2 cellular contexts compared by ENCODE assay signal in genomic region chrX:119391279-119391678, GRCh38.
TF ChIP-seq lines count a peak whose summit lies in the region.

No MANE protein-coding gene starts in this region.

TF ChIP-seq in IMR-90, 13 proteins besides CTCF, POLR2A, EP300 and RAD21:
- TF ChIP-seq SMC3 (IDR thresholded peaks at IDR 0.05; ENCODE audit: low read depth, low read length) (peak; percentile 18; the same call in 1 of the 2 replicates), CEBPB (IDR thresholded peaks at IDR 0.05; ENCODE audit: low read depth, low read length) (no peak)
TF ChIP-seq in IMR-90: peak in this region for 1.

TF ChIP-seq in GM12878, 131 proteins besides CTCF, POLR2A, EP300 and RAD21:
- TF ChIP-seq CUX1 (IDR thresholded peaks at IDR 0.05; ENCODE audit: insufficient replicate concordance, low read depth, low read length) = no peak
- TF ChIP-seq SMC3 (IDR thresholded peaks at IDR 0.05; ENCODE audit: borderline replicate concordance, low read length) = peak; percentile 18; the same call in 1 of the 2 replicates
